Comparison of ENCODE assay signal across 13 cellular contexts in the genomic region with DNA sequence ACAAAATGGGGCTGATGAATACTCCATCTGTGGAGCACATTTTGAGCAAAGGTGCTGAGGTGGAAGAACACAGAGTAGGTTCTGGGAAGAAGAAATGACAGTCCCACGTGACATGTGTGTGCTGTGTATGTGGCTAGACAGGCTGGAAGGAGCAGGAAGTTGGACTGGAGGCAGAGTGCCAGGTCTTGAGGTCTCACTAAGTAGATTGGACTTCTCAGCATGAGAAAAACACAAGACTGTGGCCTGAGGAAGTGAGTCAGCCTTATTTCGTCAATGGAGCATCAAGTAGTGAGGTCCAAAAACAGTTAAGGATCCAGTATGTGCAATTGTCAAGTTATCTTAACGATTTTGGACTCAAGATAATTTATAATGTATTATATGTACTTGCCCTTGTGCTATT.
A peak's percentile ranks its signal among the peaks of the same experiment; 100 is the strongest.
DNase-seq lines count a peak whose midpoint lies in the region; ATAC-seq and TF ChIP-seq lines count a peak whose summit lies in the region.
"Had no signal": no experiment of that assay in that cellular context is flagged by ENCODE, and none has a peak within 500 bp of the region (broad histone marks: within the 10 kb centered on the region; RNA-seq: fewer than 3 reads in every experiment).

No MANE protein-coding gene starts in this region.

- no peak for ATAC-seq in GM18519 (IDR thresholded peaks at IDR 0.05; ENCODE audit: low FRiP score, unreplicated experiment)
- ATAC-seq: sciatic nerve had no signal

- H3K36me3 Mint-ChIP-seq in neural crest cell (ENCODE audit: low read depth), result peaks cover 24% of the 10 kb centered on the region
- H3K36me3 Mint-ChIP-seq: activated naive CD8-positive, alpha-beta T cell treated with anti-CD3 and anti-CD28 coated beads, Interleukin-2, amount 10 ng/mL, durations not matched to agents 7 days and 5 days had no signal

- POLR2A ChIA-PET in RWPE1 (lab: Yijun Ruan, JAX; ENCODE audit: low non-redundant PET), result no interaction called here

- peaks cover 0 to 29% (median 10%) of the 10 kb centered on the region in 8 donors for H3K9me3 ChIP-seq in spleen

- peak overlapping the region; percentile 17 for H3K4me3 Mint-ChIP-seq in neural crest cell
- H3K4me3 Mint-ChIP-seq: activated naive CD8-positive, alpha-beta T cell treated with anti-CD3 and anti-CD28 coated beads, Interleukin-2, amount 10 ng/mL, durations not matched to agents 7 days and 5 days had no signal

- TF ChIP-seq CTCF in RWPE1 (conservative IDR thresholded peaks at IDR 0.05; ENCODE audit: low read depth) (no peak), neural crest cell (conservative IDR thresholded peaks at IDR 0.05) (no peak), spleen (IDR thresholded peaks at IDR 0.05 in 8 of 11, conservative IDR thresholded peaks at IDR 0.05 in 3 of 11) (no peak)

- intact Hi-C loops in spleen (cut with DNase I; ENCODE audit: low total_unique reads), result no loop called here

- H3K4me1 Mint-ChIP-seq in neural crest cell, result peaks cover 30% of the 10 kb centered on the region
- H3K4me1 Mint-ChIP-seq: activated naive CD8-positive, alpha-beta T cell treated with anti-CD3 and anti-CD28 coated beads, Interleukin-2, amount 10 ng/mL, durations not matched to agents 7 days and 5 days had no signal

- H3K9me3 Mint-ChIP-seq in neural crest cell, result peaks cover 13% of the 10 kb centered on the region

- H3K27me3 Mint-ChIP-seq in neural crest cell (ENCODE audit: low read depth), result no peaks in the 10 kb centered on the region
- H3K27me3 Mint-ChIP-seq: activated naive CD8-positive, alpha-beta T cell treated with anti-CD3 and anti-CD28 coated beads, Interleukin-2, amount 10 ng/mL, durations not matched to agents 7 days and 5 days had no signal

- H3K4me1 ChIP-seq in spleen, result no peaks in the 10 kb centered on the region

- no peak overlapping the region for H3K4me3 ChIP-seq in spleen

- no peak for TF ChIP-seq POLR2A in spleen (IDR thresholded peaks at IDR 0.05)

- H3K27ac ChIP-seq in RWPE1 (peak overlapping the region; percentile 17; the same call in 1 of the 2 replicates), spleen (no peak overlapping the region)

- H3K36me3 ChIP-seq in spleen, result no peaks in the 10 kb centered on the region

- WGBS in spleen, 5 donors, result 10 to 18% (median 13%) methylated on average over 3 of the region's 3 CpGs

- no peaks in the 10 kb centered on the region for H3K27me3 ChIP-seq in spleen (replicated peaks in 1 of 7)

- CTCF ChIA-PET in RWPE1 (lab: Yijun Ruan, JAX), result no interaction called here

- peak overlapping the region; percentile 85 for H3K27ac Mint-ChIP-seq in neural crest cell (ENCODE audit: unreplicated experiment)
- H3K27ac Mint-ChIP-seq: activated naive CD8-positive, alpha-beta T cell treated with anti-CD3 and anti-CD28 coated beads, Interleukin-2, amount 10 ng/mL, durations not matched to agents 7 days and 5 days had no signal

- peak; percentile 95 for DNase-seq in EL
- DNase-seq in RWPE1 (ENCODE audit: low spot score), result peak; percentile 46
- DNase-seq in fibroblast of the conjunctiva (ENCODE audit: low read depth), result peak; percentile 44
- no peak for DNase-seq in neural crest cell (ENCODE audit: low read depth, low spot score)
- DNase-seq in NCI-H2081 treated with DMSO at 0.1 percent for 48 hours (lab: John Stamatoyannopoulos, UW), result no peak
- no peak for DNase-seq in cerebellar nuclear complex (lab: John Stamatoyannopoulos, UW)
- no peak for DNase-seq in spleen
- DNase-seq: activated CD4-positive, CD25-positive, alpha-beta regulatory T cell; activated naive CD8-positive, alpha-beta T cell treated with anti-CD3 and anti-CD28 coated beads, Interleukin-2, amount 10 ng/mL, durations not matched to agents 7 days and 5 days; DMS79; NCI-H2227 treated with DMSO at 0.1 percent for 48 hours had no signal

Comparison
In these comparisons a context has a peak if more than half of its experiments do, and no peak if none do; other contexts are left out.
1. DNase-seq: peak in EL (single experiment), RWPE1 (single experiment) and fibroblast of the conjunctiva (single experiment); none in neural crest cell (single experiment), NCI-H2081 treated with DMSO at 0.1 percent for 48 hours (single experiment), cerebellar nuclear complex (0 of 2) and spleen (single experiment).